34 cellular contexts compared by ENCODE assay signal in the genomic region with DNA sequence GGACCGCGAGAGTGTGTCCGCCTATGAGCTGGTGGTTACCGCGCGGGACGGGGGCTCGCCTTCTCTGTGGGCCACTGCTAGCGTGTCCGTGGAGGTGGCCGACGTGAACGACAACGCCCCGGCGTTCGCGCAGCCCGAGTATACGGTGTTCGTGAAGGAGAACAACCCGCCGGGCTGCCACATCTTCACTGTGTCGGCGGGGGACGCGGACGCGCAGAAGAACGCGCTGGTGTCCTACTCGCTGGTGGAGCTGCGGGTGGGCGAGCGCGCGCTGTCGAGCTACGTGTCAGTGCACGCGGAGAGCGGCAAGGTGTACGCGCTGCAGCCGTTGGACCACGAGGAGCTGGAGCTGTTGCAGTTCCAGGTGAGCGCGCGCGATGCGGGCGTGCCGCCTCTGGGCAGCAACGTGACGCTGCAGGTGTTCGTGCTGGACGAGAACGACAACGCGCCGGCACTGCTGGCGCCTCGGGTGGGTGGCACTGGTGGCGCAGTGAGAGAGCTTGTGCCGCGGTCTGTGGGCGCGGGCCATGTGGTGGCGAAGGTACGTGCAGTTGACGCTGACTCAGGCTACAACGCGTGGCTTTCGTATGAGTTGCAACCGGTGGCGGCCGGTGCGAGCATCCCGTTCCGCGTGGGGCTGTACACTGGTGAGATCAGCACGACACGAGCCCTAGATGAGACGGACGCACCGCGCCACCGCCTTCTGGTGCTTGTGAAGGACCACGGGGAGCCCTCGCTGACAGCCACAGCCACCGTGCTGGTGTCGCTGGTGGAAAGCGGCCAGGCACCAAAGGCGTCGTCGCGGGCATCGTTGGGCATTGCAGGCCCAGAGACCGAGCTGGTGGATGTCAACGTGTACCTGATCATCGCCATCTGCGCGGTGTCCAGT. TPM values are rescaled to one million over a fixed set of nuclear protein-coding genes. Genes with fewer than 3 reads are reported as not detected.
"Had no signal": no experiment of that assay in that cellular context is flagged by ENCODE, and none has a peak within 500 bp of the region (broad histone marks: within the 10 kb centered on the region; RNA-seq: fewer than 3 reads in every experiment).

No MANE protein-coding gene starts in this region.

- H3K4me1 Mint-ChIP-seq: activated CD4-positive, alpha-beta memory T cell treated with anti-CD3 and anti-CD28 coated beads, Interleukin-2, amount 10 ng/mL, durations not matched to agents 7 days and 5 days; central memory CD8-positive, alpha-beta T cell had no signal

- H3K4me1 ChIP-seq: ascending aorta, Peyer's patch had no signal

- H3K27me3 ChIP-seq: ascending aorta, cardiac muscle cell, Peyer's patch had no signal

- H3K27ac ChIP-seq: ascending aorta, cardiac muscle cell, Peyer's patch, WERI-Rb-1 had no signal

- H3K36me3 ChIP-seq: ascending aorta, cardiac muscle cell, MG63, Peyer's patch, WERI-Rb-1 had no signal

- ATAC-seq: PC-3 had no signal

- H3K27ac Mint-ChIP-seq: activated CD4-positive, alpha-beta memory T cell treated with anti-CD3 and anti-CD28 coated beads, Interleukin-2, amount 10 ng/mL, durations not matched to agents 7 days and 5 days; activated naive CD8-positive, alpha-beta T cell; activated T-cell treated with anti-CD3 and anti-CD28 coated beads, Interleukin-2, amount 50 U/mL, for 24 hours; activated T-helper 2 cell treated with anti-CD3 and anti-CD28 coated beads, Interferon-gamma antibody, Interleukin-2, Interleukin-4, amounts not matched to agents 10 μg/mL and 5 μg/mL and 100 μg/mL, durations not matched to agents 14 hours and 24 hours and 36 hours had no signal

- H3K4me3 Mint-ChIP-seq: activated CD4-positive, alpha-beta memory T cell treated with anti-CD3 and anti-CD28 coated beads, Interleukin-2, amount 10 ng/mL, durations not matched to agents 7 days and 5 days; activated naive CD8-positive, alpha-beta T cell; activated T-cell treated with anti-CD3 and anti-CD28 coated beads, Interleukin-2, amount 50 U/mL, for 24 hours; central memory CD8-positive, alpha-beta T cell had no signal

- H3K9me3 Mint-ChIP-seq: central memory CD8-positive, alpha-beta T cell had no signal

- DNase-seq: activated CD4-positive, alpha-beta memory T cell treated with anti-CD3 and anti-CD28 coated beads, Interleukin-2, amount 10 ng/mL, durations not matched to agents 7 days and 5 days; activated CD4-positive, alpha-beta T cell treated with anti-CD3 and anti-CD28 coated beads for 1 hour; activated CD4-positive, alpha-beta T cell treated with anti-CD3 and anti-CD28 coated beads for 48 hours; activated CD4-positive, CD25-positive, alpha-beta regulatory T cell; activated gamma-delta T cell; activated naive CD4-positive, alpha-beta T cell treated with Interleukin-2 at 50 U/mL for 16 hours; activated T-cell treated with anti-CD3 and anti-CD28 coated beads, Interleukin-2, amount 50 U/mL, for 24 hours; amygdala; Kasumi-1; KG1; MG63; NCI-H1092; NCI-H1436 treated with DMSO at 0.1 percent for 48 hours; NCI-H1694 treated with DMSO at 0.1 percent for 48 hours; NCI-H2029; NCI-H2107; NCI-H2171; NCI-H510A; NCI-H526; NCI-H748 treated with DMSO at 0.1 percent for 48 hours; NK-92 treated with Interleukin-12 subunit alpha and Interleukin-12 subunit beta, amount 100 ng/mL, for 24 hours; PC-3; Peyer's patch; RPMI8226; SW 1271; T1000; WERI-Rb-1 had no signal

- H3K4me3 ChIP-seq: ascending aorta, cardiac muscle cell, MG63, Peyer's patch had no signal

RNA-seq across cellular contexts. Expression of a gene that starts 1.8 kb away (rescaled TPM):
- total RNA-seq: activated CD4-positive, alpha-beta memory T cell treated with anti-CD3 and anti-CD28 coated beads, Interleukin-2, amount 10 ng/mL, durations not matched to agents 7 days and 5 days; activated T-helper 2 cell treated with anti-CD3 and anti-CD28 coated beads, Interferon-gamma antibody, Interleukin-2, Interleukin-4, amounts not matched to agents 10 μg/mL and 5 μg/mL and 100 μg/mL, durations not matched to agents 14 hours and 24 hours and 36 hours; ascending aorta; T-helper 1 cell treated with Interleukin-12 subunit alpha and Interleukin-12 subunit beta and Interleukin-4 antibody, amounts not matched to agents 30 ng/mL and 1 ng/mL, for 36 hours; T-helper 2 cell treated with Interferon-gamma antibody and Interleukin-4, amounts not matched to agents 100 ng/mL and 5 ng/mL, for 36 hours had no signal

RNA-seq across cellular contexts. Expression of a gene that starts 5.1 kb away (rescaled TPM):
- total RNA-seq: activated CD4-positive, alpha-beta memory T cell treated with anti-CD3 and anti-CD28 coated beads, Interleukin-2, amount 10 ng/mL, durations not matched to agents 7 days and 5 days; activated T-helper 2 cell treated with anti-CD3 and anti-CD28 coated beads, Interferon-gamma antibody, Interleukin-2, Interleukin-4, amounts not matched to agents 10 μg/mL and 5 μg/mL and 100 μg/mL, durations not matched to agents 14 hours and 24 hours and 36 hours; ascending aorta; T-helper 1 cell treated with Interleukin-12 subunit alpha and Interleukin-12 subunit beta and Interleukin-4 antibody, amounts not matched to agents 30 ng/mL and 1 ng/mL, for 36 hours; T-helper 2 cell treated with Interferon-gamma antibody and Interleukin-4, amounts not matched to agents 100 ng/mL and 5 ng/mL, for 36 hours had no signal

RNA-seq across cellular contexts. Expression of a gene that starts 8.1 kb away (rescaled TPM):
- total RNA-seq: activated CD4-positive, alpha-beta memory T cell treated with anti-CD3 and anti-CD28 coated beads, Interleukin-2, amount 10 ng/mL, durations not matched to agents 7 days and 5 days; activated T-helper 2 cell treated with anti-CD3 and anti-CD28 coated beads, Interferon-gamma antibody, Interleukin-2, Interleukin-4, amounts not matched to agents 10 μg/mL and 5 μg/mL and 100 μg/mL, durations not matched to agents 14 hours and 24 hours and 36 hours; ascending aorta; T-helper 1 cell treated with Interleukin-12 subunit alpha and Interleukin-12 subunit beta and Interleukin-4 antibody, amounts not matched to agents 30 ng/mL and 1 ng/mL, for 36 hours; T-helper 2 cell treated with Interferon-gamma antibody and Interleukin-4, amounts not matched to agents 100 ng/mL and 5 ng/mL, for 36 hours had no signal

RNA-seq across cellular contexts. Expression of a gene that starts 12.3 kb away (rescaled TPM):
- total RNA-seq: activated CD4-positive, alpha-beta memory T cell treated with anti-CD3 and anti-CD28 coated beads, Interleukin-2, amount 10 ng/mL, durations not matched to agents 7 days and 5 days; activated T-helper 2 cell treated with anti-CD3 and anti-CD28 coated beads, Interferon-gamma antibody, Interleukin-2, Interleukin-4, amounts not matched to agents 10 μg/mL and 5 μg/mL and 100 μg/mL, durations not matched to agents 14 hours and 24 hours and 36 hours; ascending aorta; T-helper 1 cell treated with Interleukin-12 subunit alpha and Interleukin-12 subunit beta and Interleukin-4 antibody, amounts not matched to agents 30 ng/mL and 1 ng/mL, for 36 hours; T-helper 2 cell treated with Interferon-gamma antibody and Interleukin-4, amounts not matched to agents 100 ng/mL and 5 ng/mL, for 36 hours had no signal

RNA-seq across cellular contexts. Expression of a gene that starts 14.5 kb away (rescaled TPM):
- total RNA-seq: activated CD4-positive, alpha-beta memory T cell treated with anti-CD3 and anti-CD28 coated beads, Interleukin-2, amount 10 ng/mL, durations not matched to agents 7 days and 5 days; activated T-helper 2 cell treated with anti-CD3 and anti-CD28 coated beads, Interferon-gamma antibody, Interleukin-2, Interleukin-4, amounts not matched to agents 10 μg/mL and 5 μg/mL and 100 μg/mL, durations not matched to agents 14 hours and 24 hours and 36 hours; ascending aorta; T-helper 1 cell treated with Interleukin-12 subunit alpha and Interleukin-12 subunit beta and Interleukin-4 antibody, amounts not matched to agents 30 ng/mL and 1 ng/mL, for 36 hours; T-helper 2 cell treated with Interferon-gamma antibody and Interleukin-4, amounts not matched to agents 100 ng/mL and 5 ng/mL, for 36 hours had no signal
